Comparison of ENCODE assay signal across 8 cellular contexts in the genomic region with DNA sequence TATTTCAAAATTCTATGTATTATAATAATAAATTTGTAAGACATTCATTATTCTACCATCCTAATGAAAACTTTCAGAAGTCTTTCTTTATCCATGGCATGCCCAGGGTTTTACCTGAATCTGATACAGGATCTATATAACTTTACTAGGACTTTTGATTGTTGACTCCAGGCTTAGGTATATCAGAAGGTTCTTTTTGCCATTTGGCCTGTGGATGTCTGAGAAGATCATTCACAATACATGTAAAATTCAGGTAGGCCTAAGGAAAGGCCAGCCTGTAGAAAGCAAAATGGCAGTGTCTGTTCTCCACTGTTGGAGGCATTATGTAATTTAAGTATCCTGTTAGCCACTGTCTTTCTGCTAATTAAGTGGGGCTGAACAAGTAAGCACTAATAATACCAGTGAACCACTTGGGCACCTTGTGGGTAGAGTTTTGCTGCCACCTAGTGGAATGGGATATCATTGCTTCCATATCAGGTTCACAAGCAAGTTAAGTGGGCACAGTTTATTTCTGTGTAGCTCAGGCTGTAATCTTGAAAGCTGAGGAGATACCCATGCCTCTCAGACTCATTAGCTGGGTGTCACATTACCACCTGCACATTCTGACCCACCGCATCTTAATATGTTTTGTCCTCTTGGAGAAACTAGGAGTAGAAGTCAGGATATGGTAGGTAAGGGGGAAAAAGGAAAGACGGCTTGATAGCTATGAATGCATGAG.
DNase-seq lines count a peak whose midpoint lies in the region; ATAC-seq and TF ChIP-seq lines count a peak whose summit lies in the region.

No MANE protein-coding gene starts in this region.

- H3K79me2 ChIP-seq in GM23338 (replicated peaks; ENCODE audit: insufficient read depth) = no peaks in the 10 kb centered on the region
- no peaks in the 10 kb centered on the region for H3K79me2 ChIP-seq in Loucy (ENCODE audit: insufficient read depth, low read length)

- no peak for TF ChIP-seq POLR2A in tibial nerve (IDR thresholded peaks at IDR 0.05)

- H3K27ac ChIP-seq in GM23338 (ENCODE audit: low read depth) = no peak overlapping the region
- no peak overlapping the region for H3K27ac ChIP-seq in tibial nerve

- 0 out of 2 replicates have a peak, but pooled peaks cover 3% of the 10 kb centered on the region for H3K9me2 ChIP-seq in GM23338 (ENCODE audit: insufficient read depth)
- H3K9me2 ChIP-seq in Loucy (replicated peaks; ENCODE audit: low read depth, low read length) = no peaks in the 10 kb centered on the region

- no peaks in the 10 kb centered on the region for H3K9me3 ChIP-seq in Loucy (ENCODE audit: insufficient read depth, low read depth, low read length)
- H3K9me3 ChIP-seq in tibial nerve = no peaks in the 10 kb centered on the region

- H3K4me2 ChIP-seq in GM23338 = no peak overlapping the region
- H3K4me2 ChIP-seq in Loucy (ENCODE audit: low read depth, low read length, poor library complexity, severe bottlenecking) = no peak overlapping the region

- TF ChIP-seq CTCF in GM23338 (conservative IDR thresholded peaks at IDR 0.05; ENCODE audit: low read depth in 2 of 2) (peak; percentile 88 to 96), Loucy (conservative IDR thresholded peaks at IDR 0.05; ENCODE audit: low read length) (peak; percentile 88), foreskin fibroblast (IDR thresholded peaks at IDR 0.05; ENCODE audit: low read depth, low read length) (peak; percentile 80), omental fat pad (IDR thresholded peaks at IDR 0.05) (peak in 2 of 3 donors; percentile 24 to 77), tibial nerve (IDR thresholded peaks at IDR 0.05) (peak; percentile 86 to 94 (median 90))

- H3K27me3 Mint-ChIP-seq in GM23338 (ENCODE audit: insufficient read depth, low read depth, poor library complexity) = peaks cover 3% of the 10 kb centered on the region

- no peak for TF ChIP-seq EP300 in tibial nerve (IDR thresholded peaks at IDR 0.05)

- H3K4me3 ChIP-seq in GM23338 = no peak overlapping the region
- H3K4me3 ChIP-seq in Loucy (ENCODE audit: low read length, poor library complexity, severe bottlenecking) = no peak overlapping the region
- H3K4me3 ChIP-seq in foreskin fibroblast (ENCODE audit: low read depth in 1 of 2, low read length in 2 of 2) = no peak overlapping the region
- no peak overlapping the region for H3K4me3 ChIP-seq in tibial nerve

- ATAC-seq in GM23338 (peak; percentile 79), omental fat pad (ENCODE audit: low FRiP score) (peak; percentile 82)

- H3K9ac ChIP-seq in Loucy (ENCODE audit: low read depth, low read length, poor library complexity, severe bottlenecking) = no peak overlapping the region

- no peak overlapping the region for H3K27ac Mint-ChIP-seq in GM23338

- peaks cover 18% of the 10 kb centered on the region for H3K4me1 ChIP-seq in GM23338 (ENCODE audit: insufficient read depth)
- H3K4me1 ChIP-seq in Loucy (ENCODE audit: insufficient read depth, low read length, poor library complexity, severe bottlenecking) = no peaks in the 10 kb centered on the region
- H3K4me1 ChIP-seq in tibial nerve = peaks cover 0 to 18% (median 2%) of the 10 kb centered on the region in 4 donors

- H3K4me1 Mint-ChIP-seq in GM23338 = peaks cover 21% of the 10 kb centered on the region

- H3K36me3 Mint-ChIP-seq in GM23338 (ENCODE audit: low read depth) = peaks cover 20% of the 10 kb centered on the region

- no peaks in the 10 kb centered on the region for H3K27me3 ChIP-seq in GM23338 (ENCODE audit: insufficient read depth)
- H3K27me3 ChIP-seq in Loucy (ENCODE audit: insufficient read depth, low read length, poor library complexity, severe bottlenecking) = no peaks in the 10 kb centered on the region
- H3K27me3 ChIP-seq in tibial nerve = no peaks in the 10 kb centered on the region

- H3K9me3 Mint-ChIP-seq in GM23338 = peaks cover 2% of the 10 kb centered on the region

- WGBS in tibial nerve, 2 donors = 51 to 55% methylated on average over 2 of the region's 2 CpGs

- peak; percentile 73 for DNase-seq in Daoy (ENCODE audit: low read depth)
- peak; percentile 79 for DNase-seq in GM23338 (ENCODE audit: low spot score)
- DNase-seq in SHP77 (lab: John Stamatoyannopoulos, UW) = peak; percentile 63 to 78
- DNase-seq in activated T-helper 9 cell treated with anti-CD3 and anti-CD28 coated beads, Interleukin-2, amount 50 U/mL, for 16 hours (ENCODE audit: low read depth) = peak; percentile 38
- peak; percentile 58 to 85 for DNase-seq in foreskin fibroblast
- DNase-seq in omental fat pad (ENCODE audit: low spot score) = no peak
- peak in 1 of 2 donors; percentile 82 for DNase-seq in tibial nerve (ENCODE audit: low spot score in 2 of 2)

- H4K20me1 ChIP-seq in GM23338 (replicated peaks; ENCODE audit: insufficient read depth) (no peaks in the 10 kb centered on the region), Loucy (ENCODE audit: insufficient read depth, low read length, poor library complexity, severe bottlenecking) (no peaks in the 10 kb centered on the region)

- H3F3A ChIP-seq in GM23338 (replicated peaks; ENCODE audit: low read depth) (no peaks in the 10 kb centered on the region), Loucy (ENCODE audit: low read depth) (no peaks in the 10 kb centered on the region)

- H2AFZ ChIP-seq in GM23338 (no peak overlapping the region), Loucy (ENCODE audit: low read length) (no peak overlapping the region)

- H3K36me3 ChIP-seq in GM23338 (ENCODE audit: insufficient read depth) (no peaks in the 10 kb centered on the region), Loucy (ENCODE audit: insufficient read depth, low read length) (peaks cover 39% of the 10 kb centered on the region; the same call in 1 of the 2 replicates), tibial nerve (peaks cover 0 to 36% (median 0%) of the 10 kb centered on the region in 3 donors)

- no peak overlapping the region for H3K4me3 Mint-ChIP-seq in GM23338

TF ChIP-seq in GM23338, 12 proteins besides CTCF, POLR2A, EP300 and RAD21 (continues in another document):
- TF ChIP-seq ETS1 (IDR thresholded peaks at IDR 0.05) (no peak), EZH2phosphoT487 (IDR thresholded peaks at IDR 0.05; ENCODE audit: unreplicated experiment) (no peak), POLR2AphosphoS5 (IDR thresholded peaks at IDR 0.05; ENCODE audit: low read depth) (no peak), EZH2 (IDR thresholded peaks at IDR 0.05; ENCODE audit: low read depth, unreplicated experiment) (no peak), ZNF114 (CRISPR knock-in tag; IDR thresholded peaks at IDR 0.05) (no peak), NANOG (IDR thresholded peaks at IDR 0.05; ENCODE audit: borderline replicate concordance) (no peak), ZNF331 (CRISPR knock-in tag; IDR thresholded peaks at IDR 0.05; ENCODE audit: low read depth) (no peak), JUNB (IDR thresholded peaks at IDR 0.05; ENCODE audit: unreplicated experiment) (no peak)
- TF ChIP-seq, protein P1, sequence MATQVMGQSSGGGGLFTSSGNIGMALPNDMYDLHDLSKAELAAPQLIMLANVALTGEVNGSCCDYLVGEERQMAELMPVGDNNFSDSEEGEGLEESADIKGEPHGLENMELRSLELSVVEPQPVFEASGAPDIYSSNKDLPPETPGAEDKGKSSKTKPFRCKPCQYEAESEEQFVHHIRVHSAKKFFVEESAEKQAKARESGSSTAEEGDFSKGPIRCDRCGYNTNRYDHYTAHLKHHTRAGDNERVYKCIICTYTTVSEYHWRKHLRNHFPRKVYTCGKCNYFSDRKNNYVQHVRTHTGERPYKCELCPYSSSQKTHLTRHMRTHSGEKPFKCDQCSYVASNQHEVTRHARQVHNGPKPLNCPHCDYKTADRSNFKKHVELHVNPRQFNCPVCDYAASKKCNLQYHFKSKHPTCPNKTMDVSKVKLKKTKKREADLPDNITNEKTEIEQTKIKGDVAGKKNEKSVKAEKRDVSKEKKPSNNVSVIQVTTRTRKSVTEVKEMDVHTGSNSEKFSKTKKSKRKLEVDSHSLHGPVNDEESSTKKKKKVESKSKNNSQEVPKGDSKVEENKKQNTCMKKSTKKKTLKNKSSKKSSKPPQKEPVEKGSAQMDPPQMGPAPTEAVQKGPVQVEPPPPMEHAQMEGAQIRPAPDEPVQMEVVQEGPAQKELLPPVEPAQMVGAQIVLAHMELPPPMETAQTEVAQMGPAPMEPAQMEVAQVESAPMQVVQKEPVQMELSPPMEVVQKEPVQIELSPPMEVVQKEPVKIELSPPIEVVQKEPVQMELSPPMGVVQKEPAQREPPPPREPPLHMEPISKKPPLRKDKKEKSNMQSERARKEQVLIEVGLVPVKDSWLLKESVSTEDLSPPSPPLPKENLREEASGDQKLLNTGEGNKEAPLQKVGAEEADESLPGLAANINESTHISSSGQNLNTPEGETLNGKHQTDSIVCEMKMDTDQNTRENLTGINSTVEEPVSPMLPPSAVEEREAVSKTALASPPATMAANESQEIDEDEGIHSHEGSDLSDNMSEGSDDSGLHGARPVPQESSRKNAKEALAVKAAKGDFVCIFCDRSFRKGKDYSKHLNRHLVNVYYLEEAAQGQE (IDR thresholded peaks at IDR 0.05; ENCODE audit: unreplicated experiment) = no peak
